Comparison of ENCODE assay signal across 17 cellular contexts in genomic region chr9:91094324-91095083, GRCh38.
DNase-seq lines count a peak whose midpoint lies in the region; ATAC-seq, FAIRE-seq and TF ChIP-seq lines count a peak whose summit lies in the region.
"Had no signal": no experiment of that assay in that cellular context is flagged by ENCODE, and none has a peak within 500 bp of the region (broad histone marks: within the 10 kb centered on the region; RNA-seq: fewer than 3 reads in every experiment).

No MANE protein-coding gene starts in this region.

- peaks cover 16% of the 10 kb centered on the region for H3K9me3 Mint-ChIP-seq in activated CD4-positive, alpha-beta T cell treated with anti-CD3 and anti-CD28 coated beads for 36 hours (ENCODE audit: low read depth)
- peaks cover 12% of the 10 kb centered on the region for H3K9me3 Mint-ChIP-seq in activated T-cell treated with anti-CD3 and anti-CD28 coated beads, Interleukin-2, amount 50 U/mL, for 4 hours
- peaks cover 17% of the 10 kb centered on the region for H3K9me3 Mint-ChIP-seq in activated T-cell treated with anti-CD3 and anti-CD28 coated beads, Interleukin-2, amount 50 U/mL, for 24 hours

- no peaks in the 10 kb centered on the region for H3K36me3 ChIP-seq in HEK293 (ENCODE audit: control insufficient read depth in 2 of 2, insufficient read depth in 1 of 2, low read length in 2 of 2)
- no peaks in the 10 kb centered on the region for H3K36me3 ChIP-seq in GM12878 (ENCODE audit: control insufficient read depth in 2 of 2, insufficient read depth in 2 of 2, low read length in 1 of 2)

- BruUV-seq in GM12878 (replicated peaks; lab: Mats Ljungman, UMichigan): no TSS peak

- intact Hi-C loops in activated CD4-positive, alpha-beta T cell treated with anti-CD3 and anti-CD28 coated beads for 36 hours (cut with DNase I, micrococcal nuclease): no loop called here
- intact Hi-C loops in GM12878 (cut with micrococcal nuclease; ENCODE audit: unreplicated experiment): no loop called here

- no peak for FAIRE-seq in GM12878 (lab: Jason Lieb, UNC)
- FAIRE-seq: D721Med had no signal

- peak overlapping the region; percentile 38 for H3K27ac Mint-ChIP-seq in activated CD4-positive, alpha-beta T cell treated with anti-CD3 and anti-CD28 coated beads for 36 hours
- no peak overlapping the region for H3K27ac Mint-ChIP-seq in activated T-cell treated with anti-CD3 and anti-CD28 coated beads, Interleukin-2, amount 50 U/mL, for 24 hours
- H3K27ac Mint-ChIP-seq: CD8-positive, alpha-beta T cell had no signal

- H2AFZ ChIP-seq in GM12878 (ENCODE audit: control insufficient read depth, low read depth, low read length): no peak overlapping the region

- CTCF ChIA-PET in activated CD4-positive, alpha-beta T cell treated with anti-CD3 and anti-CD28 coated beads for 36 hours (lab: Charles Lee): interaction anchor here (1.2 kb wide), 1 partner anchor 9 kb away, joined by 7 read pairs; no protein-coding TSS in a partner anchor
- CTCF ChIA-PET in HEK293 (lab: Yijun Ruan, JAX): interaction anchor here (1.6 kb wide), 1 partner anchor 179 kb away, joined by 3 read pairs; no protein-coding TSS in a partner anchor
- CTCF ChIA-PET in GM12878 (lab: Yijun Ruan, JAX): no interaction called here

- peaks cover 1% of the 10 kb centered on the region; the same call in 1 of the 2 replicates for H3K4me1 ChIP-seq in HEK293 (ENCODE audit: control insufficient read depth, insufficient read depth, low read length)
- no peaks in the 10 kb centered on the region for H3K4me1 ChIP-seq in GM12878 (ENCODE audit: control insufficient read depth, insufficient read depth, low read length)

- TF ChIP-seq EP300 in GM12878 (IDR thresholded peaks at IDR 0.05; ENCODE audit: borderline replicate concordance in 1 of 2, control insufficient read depth in 1 of 2, low read depth in 2 of 2, low read length in 2 of 2): no peak

- no peak for TF ChIP-seq RAD21 in GM12878 (IDR thresholded peaks at IDR 0.05; ENCODE audit: insufficient read depth, low read depth, low read length)

- H3K9me3 ChIP-seq in HEK293 (ENCODE audit: control insufficient read depth, insufficient read depth, low read depth, low read length) (no peaks in the 10 kb centered on the region), GM12878 (replicated peaks; ENCODE audit: control insufficient read depth, insufficient read depth, low read length) (no peaks in the 10 kb centered on the region; the same call in 2 of the 3 replicates)

- POLR2A ChIA-PET in activated CD4-positive, alpha-beta T cell treated with anti-CD3 and anti-CD28 coated beads for 36 hours (lab: Charles Lee): interaction anchor here (1.0 kb wide), 2 partner anchors 23 to 99 kb away, joined by 3 to 5 read pairs; no protein-coding TSS in a partner anchor
- POLR2A ChIA-PET in HEK293 (lab: Yijun Ruan, JAX): interaction anchor here (0.6 kb wide), 1 partner anchor 45 kb away, joined by 4 read pairs; no protein-coding TSS in a partner anchor
- POLR2A ChIA-PET in GM12878 (lab: Charles Lee): no interaction called here

- RAD21 ChIA-PET in GM12878 (lab: Charles Lee; ENCODE audit: unreplicated experiment): no interaction called here

- no peaks in the 10 kb centered on the region; the same call in 1 of the 2 replicates for H4K20me1 ChIP-seq in GM12878 (ENCODE audit: control insufficient read depth, insufficient read depth)

- DNase-seq in activated CD4-positive, alpha-beta T cell treated with anti-CD3 and anti-CD28 coated beads for 36 hours: no peak
- no peak for DNase-seq in activated CD4-positive, alpha-beta T cell treated with anti-CD3 and anti-CD28 coated beads for 4 hours
- no peak for DNase-seq in activated T-cell treated with anti-CD3 and anti-CD28 coated beads, Interleukin-2, amount 50 U/mL, for 4 hours
- DNase-seq in activated T-cell treated with anti-CD3 and anti-CD28 coated beads, Interleukin-2, amount 50 U/mL, for 24 hours: no peak
- no peak for DNase-seq in GM12878 (ENCODE audit: low read depth, low spot score)
- DNase-seq in NCI-H446 treated with DMSO at 0.1 percent for 48 hours (lab: John Stamatoyannopoulos, UW): no peak
- DNase-seq: CD8-positive, alpha-beta T cell; COR-L47; DMS153; DND-41; GDM1; HCEC 1CT had no signal

- H3K4me3 ChIP-seq in HEK293 (ENCODE audit: low read depth, low read length) (no peak overlapping the region), GM12878 (no peak overlapping the region)

- no peak overlapping the region for H3K4me2 ChIP-seq in GM12878 (ENCODE audit: control insufficient read depth, insufficient read depth)

- peaks cover 2 to 7% of the 10 kb centered on the region in 2 experiments; a peak in 3 of 4 replicates for H3K27me3 ChIP-seq in GM12878 (replicated peaks in 1 of 2; ENCODE audit: control insufficient read depth in 2 of 2, insufficient read depth in 2 of 2, low read length in 1 of 2)

- SMC1A ChIA-PET in GM12878 (lab: Charles Lee; ENCODE audit: uncharacterized antibody, unreplicated experiment): interaction anchor here (0.6 to 1.5 kb wide), 3 partner anchors 98 to 339 kb away, joined by 3 to 4 read pairs (median 3); no protein-coding TSS in a partner anchor

- H3K4me1 Mint-ChIP-seq in activated CD4-positive, alpha-beta T cell treated with anti-CD3 and anti-CD28 coated beads for 36 hours: peaks cover 46% of the 10 kb centered on the region
- peaks cover 14% of the 10 kb centered on the region for H3K4me1 Mint-ChIP-seq in activated T-cell treated with anti-CD3 and anti-CD28 coated beads, Interleukin-2, amount 50 U/mL, for 4 hours (ENCODE audit: low read depth)
- peaks cover 54% of the 10 kb centered on the region for H3K4me1 Mint-ChIP-seq in activated T-cell treated with anti-CD3 and anti-CD28 coated beads, Interleukin-2, amount 50 U/mL, for 24 hours (ENCODE audit: low read depth)

- in situ Hi-C loops in GM12878 (cut with MboI): no loop called here

- H3K4me3 Mint-ChIP-seq in activated CD4-positive, alpha-beta T cell treated with anti-CD3 and anti-CD28 coated beads for 36 hours: no peak overlapping the region
- no peak overlapping the region for H3K4me3 Mint-ChIP-seq in activated T-cell treated with anti-CD3 and anti-CD28 coated beads, Interleukin-2, amount 50 U/mL, for 4 hours
- no peak overlapping the region for H3K4me3 Mint-ChIP-seq in activated T-cell treated with anti-CD3 and anti-CD28 coated beads, Interleukin-2, amount 50 U/mL, for 24 hours
- H3K4me3 Mint-ChIP-seq: CD14-positive monocyte; CD8-positive, alpha-beta T cell had no signal

- no peaks in the 10 kb centered on the region for H3K79me2 ChIP-seq in GM12878 (ENCODE audit: control insufficient read depth, insufficient read depth, low read length)

- H3K36me3 Mint-ChIP-seq in activated CD4-positive, alpha-beta T cell treated with anti-CD3 and anti-CD28 coated beads for 36 hours (ENCODE audit: low read depth): peaks cover 22% of the 10 kb centered on the region
- H3K36me3 Mint-ChIP-seq in activated T-cell treated with anti-CD3 and anti-CD28 coated beads, Interleukin-2, amount 50 U/mL, for 4 hours (ENCODE audit: insufficient read depth): peaks cover 4% of the 10 kb centered on the region
- H3K36me3 Mint-ChIP-seq in activated T-cell treated with anti-CD3 and anti-CD28 coated beads, Interleukin-2, amount 50 U/mL, for 24 hours (ENCODE audit: low read depth): peaks cover 6% of the 10 kb centered on the region
- H3K36me3 Mint-ChIP-seq: CD14-positive monocyte; CD8-positive, alpha-beta T cell had no signal

- H3K9ac ChIP-seq in GM12878 (ENCODE audit: control insufficient read depth, insufficient read depth, low read length): no peak overlapping the region

- TF ChIP-seq POLR2A in GM12878 (IDR thresholded peaks at IDR 0.05; ENCODE audit: low read depth, low read length): no peak

- 31% methylated on average over 1 of the region's 1 CpG for WGBS in GM12878 (ENCODE audit: insufficient coverage, insufficient replicate concordance, low lambda C conversion rate, missing lambda C conversion rate)

- no peak for TF ChIP-seq CTCF in HEK293 (tag by site-specific recombination; IDR thresholded peaks at IDR 0.05)
- TF ChIP-seq CTCF in GM12878 (IDR thresholded peaks at IDR 0.05 in 2 of 3, conservative IDR thresholded peaks at IDR 0.05 in 1 of 3; ENCODE audit: control insufficient read depth in 2 of 3, extremely low read depth in 1 of 3, insufficient read depth in 1 of 3, low read depth in 3 of 3, low read length in 3 of 3): no peak

- no peak overlapping the region for H3K27ac ChIP-seq in HEK293 (ENCODE audit: extremely low read depth, low read depth, low read length)
- H3K27ac ChIP-seq in GM12878 (ENCODE audit: control insufficient read depth, insufficient read depth): no peak overlapping the region
- H3K27ac ChIP-seq: 22Rv1 had no signal

- peak; percentile 44 for ATAC-seq in activated CD4-positive, alpha-beta T cell treated with anti-CD3 and anti-CD28 coated beads for 36 hours
- peak; percentile 34 to 44 for ATAC-seq in activated T-cell treated with anti-CD3 and anti-CD28 coated beads, Interleukin-2, amount 50 U/mL, for 4 hours
- ATAC-seq in GM12878 (no peak), HG03342 (IDR thresholded peaks at IDR 0.05; ENCODE audit: unreplicated experiment) (no peak)
- ATAC-seq: CD8-positive, alpha-beta T cell had no signal

- H3K27me3 Mint-ChIP-seq in activated CD4-positive, alpha-beta T cell treated with anti-CD3 and anti-CD28 coated beads for 36 hours: no peaks in the 10 kb centered on the region
- no peaks in the 10 kb centered on the region for H3K27me3 Mint-ChIP-seq in activated T-cell treated with anti-CD3 and anti-CD28 coated beads, Interleukin-2, amount 50 U/mL, for 4 hours (ENCODE audit: low read depth)
- no peaks in the 10 kb centered on the region for H3K27me3 Mint-ChIP-seq in activated T-cell treated with anti-CD3 and anti-CD28 coated beads, Interleukin-2, amount 50 U/mL, for 24 hours

TF ChIP-seq in HEK293, 187 proteins besides CTCF, POLR2A, EP300 and RAD21:
- TF ChIP-seq ZNF791 (tag by site-specific recombination; IDR thresholded peaks at IDR 0.05) (peak; percentile 95), RBAK (tag by site-specific recombination; IDR thresholded peaks at IDR 0.05) (no peak), SETDB1 (IDR thresholded peaks at IDR 0.05; ENCODE audit: insufficient read length, low read length) (peak; percentile 62)

TF ChIP-seq in GM12878, 131 proteins besides CTCF, POLR2A, EP300 and RAD21 (continues in another document):
- TF ChIP-seq PBX3 (IDR thresholded peaks at IDR 0.05; ENCODE audit: insufficient replicate concordance, low read depth, low read length): no peak
- TF ChIP-seq, protein P1, sequence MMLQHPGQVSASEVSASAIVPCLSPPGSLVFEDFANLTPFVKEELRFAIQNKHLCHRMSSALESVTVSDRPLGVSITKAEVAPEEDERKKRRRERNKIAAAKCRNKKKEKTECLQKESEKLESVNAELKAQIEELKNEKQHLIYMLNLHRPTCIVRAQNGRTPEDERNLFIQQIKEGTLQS (IDR thresholded peaks at IDR 0.05; ENCODE audit: borderline replicate concordance, extremely low read depth, low read depth, low read length): no peak

Comparison
In these comparisons a context has a peak if more than half of its experiments do, and no peak if none do; other contexts are left out.
1. ATAC-seq: peak in activated CD4-positive, alpha-beta T cell treated with anti-CD3 and anti-CD28 coated beads for 36 hours (single experiment) and activated T-cell treated with anti-CD3 and anti-CD28 coated beads, Interleukin-2, amount 50 U/mL, for 4 hours (2 of 2); none in GM12878 (single experiment) and HG03342 (single experiment).